25 cellular contexts compared by ENCODE assay signal in genomic region chr11:2769409-2769778, GRCh38.
DNase-seq lines count a peak whose midpoint lies in the region; ATAC-seq, FAIRE-seq and TF ChIP-seq lines count a peak whose summit lies in the region.
"Had no signal": no experiment of that assay in that cellular context is flagged by ENCODE, and none has a peak within 500 bp of the region (broad histone marks: within the 10 kb centered on the region; RNA-seq: fewer than 3 reads in every experiment).

No MANE protein-coding gene starts in this region.

- peaks cover 9% of the 10 kb centered on the region; the same call in 1 of the 3 replicates for H3K4me1 ChIP-seq in A549
- H3K4me1 ChIP-seq in K562 (replicated peaks in 1 of 2; ENCODE audit: control insufficient read depth in 2 of 2, insufficient read depth in 2 of 2, low read length in 2 of 2): peaks cover 3 to 37% of the 10 kb centered on the region in 2 experiments; a peak in 4 of 5 replicates
- H3K4me1 ChIP-seq: HAP-1, spleen, upper lobe of right lung had no signal

- TF ChIP-seq POLR2A in A549 (IDR thresholded peaks at IDR 0.05; ENCODE audit: low read length): no peak
- no peak for TF ChIP-seq POLR2A in K562 (conservative IDR thresholded peaks at IDR 0.05)

- no peaks in the 10 kb centered on the region for H3K79me2 ChIP-seq in K562 (ENCODE audit: control insufficient read depth, insufficient read depth, low read length)

- H3K27me3 ChIP-seq in K562 (ENCODE audit: control insufficient read depth in 2 of 2, insufficient read depth in 2 of 2, low read length in 2 of 2): no peaks in the 10 kb centered on the region
- peaks cover 3% of the 10 kb centered on the region for H3K27me3 ChIP-seq in brain microvascular endothelial cell (replicated peaks)
- H3K27me3 ChIP-seq: MG63, spleen, upper lobe of right lung had no signal

- POLR2A ChIA-PET in A549 (lab: Yijun Ruan, JAX) (no interaction called here), K562 (lab: Yijun Ruan, JAX) (no interaction called here)

- no peak overlapping the region for H3K9ac ChIP-seq in K562 (ENCODE audit: insufficient read depth in 1 of 2, low read depth in 2 of 2, low read length in 2 of 2)

- DNase-seq in A549 (ENCODE audit: low read depth in 1 of 2, low spot score in 1 of 2): no peak
- DNase-seq in GM13976 (ENCODE audit: low spot score): peak; percentile 11
- DNase-seq in K562 (ENCODE audit: extremely low read depth in 1 of 4, low spot score in 3 of 4): no peak
- no peak for DNase-seq in omental fat pad (ENCODE audit: low spot score)
- DNase-seq in brain microvascular endothelial cell: no peak
- no peak for DNase-seq in T1000 (lab: John Stamatoyannopoulos, UW)
- no peak for DNase-seq in NCI-H1417 (lab: John Stamatoyannopoulos, UW)
- DNase-seq: activated CD4-positive, alpha-beta T cell treated with anti-CD3 and anti-CD28 coated beads, Interleukin-2, amount 10 ng/mL, durations not matched to agents 24 days and 14 days; DMS79 treated with DMSO at 0.1 percent for 48 hours; effector CD4-positive, alpha-beta T cell; GF-D8; KBM-7; NCI-H1417 treated with DMSO at 0.1 percent for 48 hours; NCI-H2081 treated with DMSO at 0.1 percent for 48 hours; NCI-H345; nephron progenitor cell; right cardiac atrium had no signal

- H3K27ac ChIP-seq in A549 (peak overlapping the region in 1 of 2 experiments; percentile 57; a peak in 1 of 6 replicates), K562 (ENCODE audit: extremely low read depth, low read depth, low read length) (no peak overlapping the region), brain microvascular endothelial cell (no peak overlapping the region)
- H3K27ac ChIP-seq: C4-2B, epithelial cell of prostate, spleen, upper lobe of right lung, VCaP had no signal

- H3K4me3 ChIP-seq in A549: no peak overlapping the region
- H3K4me3 ChIP-seq in K562: no peak overlapping the region
- H3K4me3 ChIP-seq in brain microvascular endothelial cell (ENCODE audit: low read depth, low read length): no peak overlapping the region
- H3K4me3 ChIP-seq: HAP-1, MG63, spleen, upper lobe of right lung had no signal

- H3K36me3 ChIP-seq in K562 (ENCODE audit: control insufficient read depth, insufficient read depth, low read length): no peaks in the 10 kb centered on the region
- no peaks in the 10 kb centered on the region for H3K36me3 ChIP-seq in brain microvascular endothelial cell (replicated peaks)
- H3K36me3 ChIP-seq: HAP-1, MG63, upper lobe of right lung had no signal

- in situ Hi-C loops in GM13976 (cut with MboI; ENCODE audit: low sequenced_read_pairs, unreplicated experiment): loop anchor here (25.0 kb wide), 1 partner anchor 207 kb away; no protein-coding TSS in a partner anchor
- in situ Hi-C loops in K562 (cut with MboI): no loop called here
- in situ Hi-C loops in brain microvascular endothelial cell (cut with HindIII; ENCODE audit: low pct_ligation_motif_present, low sequenced_read_pairs): no loop called here

- CTCF ChIA-PET in A549 (lab: Yijun Ruan, JAX): interaction anchor here (1.7 kb wide), 1 partner anchor 10 kb away, joined by 3 read pairs; no protein-coding TSS in a partner anchor
- CTCF ChIA-PET in K562 (lab: Yijun Ruan, JAX; ENCODE audit: low intra/inter-chr PET ratio): no interaction called here

- H3K4me2 ChIP-seq in A549 (peak overlapping the region; percentile 13; the same call in 2 of the 3 replicates), K562 (ENCODE audit: insufficient read depth, low read length) (no peak overlapping the region)

- no TSS peak for BruUV-seq in K562 (replicated peaks; lab: Mats Ljungman, UMichigan)

- H4K20me1 ChIP-seq in K562 (replicated peaks; ENCODE audit: control insufficient read depth, insufficient read depth, low read length): no peaks in the 10 kb centered on the region

- ATAC-seq in A549 (no peak), K562 (no peak), omental fat pad (ENCODE audit: low FRiP score) (peak; percentile 14)

- intact Hi-C loops in K562 (cut with micrococcal nuclease): no loop called here

- H3K9me1 ChIP-seq in K562 (ENCODE audit: control insufficient read depth, insufficient read depth, low read length): peaks cover 3% of the 10 kb centered on the region

- 78% methylated on average over 6 of the region's 7 CpGs for WGBS in A549 (ENCODE audit: missing lambda C conversion rate)
- WGBS in K562 (ENCODE audit: insufficient coverage, low coverage, missing lambda C conversion rate): 73% methylated on average over 6 of the region's 7 CpGs

- H2AFZ ChIP-seq in K562 (ENCODE audit: low read depth, low read length): no peak overlapping the region

- FAIRE-seq in A549 (lab: Jason Lieb, UNC) (no peak), K562 (lab: Jason Lieb, UNC) (no peak)
- FAIRE-seq: GM18507 had no signal

- TF ChIP-seq CTCF in A549 (IDR thresholded peaks at IDR 0.05) (no peak), GM13976 (IDR thresholded peaks at IDR 0.05; ENCODE audit: borderline replicate concordance, control extremely low read depth, extremely low read depth, insufficient read depth, missing control alignments) (no peak), K562 (IDR thresholded peaks at IDR 0.05 in 2 of 3, conservative IDR thresholded peaks at IDR 0.05 in 1 of 3; ENCODE audit: insufficient read depth in 2 of 3, low read depth in 1 of 3, low read length in 3 of 3) (no peak), omental fat pad (IDR thresholded peaks at IDR 0.05) (no peak), brain microvascular endothelial cell (IDR thresholded peaks at IDR 0.05; ENCODE audit: low read depth, low read length, missing control alignments) (no peak)

- no peaks in the 10 kb centered on the region for H3K9me3 ChIP-seq in A549
- no peaks in the 10 kb centered on the region for H3K9me3 ChIP-seq in K562 (replicated peaks; ENCODE audit: control insufficient read depth, insufficient read depth, low read depth, low read length)
- H3K9me3 ChIP-seq: MG63, spleen, upper lobe of right lung had no signal

- no peak for TF ChIP-seq EP300 in A549 (IDR thresholded peaks at IDR 0.05)
- TF ChIP-seq EP300 in K562 (IDR thresholded peaks at IDR 0.05; ENCODE audit: low read length): no peak

- TF ChIP-seq RAD21 in A549 (conservative IDR thresholded peaks at IDR 0.05 in 1 of 2, IDR thresholded peaks at IDR 0.05 in 1 of 2) (no peak), K562 (CRISPR knock-in tag; conservative IDR thresholded peaks at IDR 0.05 in 1 of 2, IDR thresholded peaks at IDR 0.05 in 1 of 2) (no peak)

TF ChIP-seq in A549, 52 proteins besides CTCF, POLR2A, EP300 and RAD21:
- TF ChIP-seq, protein P1, sequence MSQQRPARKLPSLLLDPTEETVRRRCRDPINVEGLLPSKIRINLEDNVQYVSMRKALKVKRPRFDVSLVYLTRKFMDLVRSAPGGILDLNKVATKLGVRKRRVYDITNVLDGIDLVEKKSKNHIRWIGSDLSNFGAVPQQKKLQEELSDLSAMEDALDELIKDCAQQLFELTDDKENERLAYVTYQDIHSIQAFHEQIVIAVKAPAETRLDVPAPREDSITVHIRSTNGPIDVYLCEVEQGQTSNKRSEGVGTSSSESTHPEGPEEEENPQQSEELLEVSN (IDR thresholded peaks at IDR 0.05; ENCODE audit: borderline replicate concordance, low read depth): no peak
- TF ChIP-seq ELK1 (IDR thresholded peaks at IDR 0.05; ENCODE audit: low read depth, low read length): no peak
- no peak for TF ChIP-seq MAZ (IDR thresholded peaks at IDR 0.05; ENCODE audit: borderline replicate concordance, low read depth, low read length)
- TF ChIP-seq KDM5A (IDR thresholded peaks at IDR 0.05): no peak

TF ChIP-seq in K562, 482 proteins besides CTCF, POLR2A, EP300 and RAD21:
- peak; percentile 65 for TF ChIP-seq FOSL1 (tag; conservative IDR thresholded peaks at IDR 0.05)
- TF ChIP-seq ZNF263 (CRISPR knock-in tag; IDR thresholded peaks at IDR 0.05; ENCODE audit: borderline replicate concordance): peak; percentile 3; the same call in 1 of the 2 replicates
- 0 out of 4 replicates have a peak, but pooled peaks of 1 of the 2 experiments have one; percentile 0 for TF ChIP-seq NRF1 (conservative IDR thresholded peaks at IDR 0.05 in 1 of 2, IDR thresholded peaks at IDR 0.05 in 1 of 2)
- no peak for TF ChIP-seq MAFK (IDR thresholded peaks at IDR 0.05; ENCODE audit: low read length)
